In genomic region chr9:127789179-127789578, GRCh38 we compare ENCODE assay signal across 18 cellular contexts. TPM values are rescaled to one million over a fixed set of nuclear protein-coding genes. Genes with fewer than 3 reads are reported as not detected.
A peak's percentile ranks its signal among the peaks of the same experiment; 100 is the strongest.
DNase-seq lines count a peak whose midpoint lies in the region; ATAC-seq and TF ChIP-seq lines count a peak whose summit lies in the region.
"Had no signal": no experiment of that assay in that cellular context is flagged by ENCODE, and none has a peak within 500 bp of the region (broad histone marks: within the 10 kb centered on the region; RNA-seq: fewer than 3 reads in every experiment).

No MANE protein-coding gene starts in this region.

- H3K27ac Mint-ChIP-seq in stimulated activated naive CD8-positive, alpha-beta T cell treated with anti-CD3 and anti-CD28 coated beads, Interleukin-15, Interleukin-2, amounts not matched to agents 100 ng/mL and 50 ng/mL, for 24 hours, result peak overlapping the region; percentile 87
- peak overlapping the region in 1 of 2 donors; percentile 20 for H3K27ac Mint-ChIP-seq in stimulated activated naive CD8-positive, alpha-beta T cell treated with anti-CD3 and anti-CD28 coated beads, Interleukin-15, amount 100 ng/mL, for 72 hours
- peak overlapping the region; percentile 69 for H3K27ac Mint-ChIP-seq in activated naive CD8-positive, alpha-beta T cell treated with anti-CD3 and anti-CD28 coated beads for 36 hours

- peaks cover 59% of the 10 kb centered on the region for H3K36me3 Mint-ChIP-seq in stimulated activated naive CD8-positive, alpha-beta T cell treated with anti-CD3 and anti-CD28 coated beads, Interleukin-15, Interleukin-2, amounts not matched to agents 100 ng/mL and 50 ng/mL, for 24 hours (ENCODE audit: low read depth)
- H3K36me3 Mint-ChIP-seq in activated naive CD8-positive, alpha-beta T cell treated with anti-CD3 and anti-CD28 coated beads for 36 hours, result peaks cover 39% of the 10 kb centered on the region

- no peaks in the 10 kb centered on the region for H3K9me3 ChIP-seq in right lobe of liver
- H3K9me3 ChIP-seq in psoas muscle, result no peaks in the 10 kb centered on the region

- no peaks in the 10 kb centered on the region for H3K9me3 Mint-ChIP-seq in stimulated activated naive CD8-positive, alpha-beta T cell treated with anti-CD3 and anti-CD28 coated beads, Interleukin-15, Interleukin-2, amounts not matched to agents 100 ng/mL and 50 ng/mL, for 24 hours
- H3K9me3 Mint-ChIP-seq in stimulated activated naive CD8-positive, alpha-beta T cell treated with anti-CD3 and anti-CD28 coated beads, Interleukin-15, amount 100 ng/mL, for 72 hours, result no peaks in the 10 kb centered on the region
- no peaks in the 10 kb centered on the region for H3K9me3 Mint-ChIP-seq in activated naive CD8-positive, alpha-beta T cell treated with anti-CD3 and anti-CD28 coated beads for 36 hours
- H3K9me3 Mint-ChIP-seq: H9 had no signal

- H3K36me3 ChIP-seq in right lobe of liver (peaks cover 4 to 43% (median 26%) of the 10 kb centered on the region in 4 donors), psoas muscle (ENCODE audit: insufficient read depth in 1 of 2, low read depth in 1 of 2) (peaks cover 7 to 67% of the 10 kb centered on the region in 2 donors)

- H3K27ac ChIP-seq in right lobe of liver (peak overlapping the region; percentile 71 to 98 (median 81)), psoas muscle (no peak overlapping the region)
- H3K27ac ChIP-seq: brain microvascular endothelial cell, hepatocyte, KMS-11 had no signal

- H3K4me3 Mint-ChIP-seq in stimulated activated naive CD8-positive, alpha-beta T cell treated with anti-CD3 and anti-CD28 coated beads, Interleukin-15, Interleukin-2, amounts not matched to agents 100 ng/mL and 50 ng/mL, for 24 hours, result no peak overlapping the region
- H3K4me3 Mint-ChIP-seq in stimulated activated naive CD8-positive, alpha-beta T cell treated with anti-CD3 and anti-CD28 coated beads, Interleukin-15, amount 100 ng/mL, for 72 hours, result no peak overlapping the region
- no peak overlapping the region for H3K4me3 Mint-ChIP-seq in activated naive CD8-positive, alpha-beta T cell treated with anti-CD3 and anti-CD28 coated beads for 36 hours

- intact Hi-C loops in right lobe of liver (cut with DNase I), result no loop called here
- intact Hi-C loops in psoas muscle (cut with DNase I), result loop anchor here (5.0 to 10.0 kb wide), 4 partner anchors 83 to 136 kb away; partner anchors contain the start of genes AK1 (in 1 of the 2) and ST6GALNAC4 (in 1 of the 2)

- WGBS in right lobe of liver (ENCODE audit: insufficient coverage, low coverage, low lambda C conversion rate, missing lambda C conversion rate), result 59% methylated on average over 7 of the region's 25 CpGs
- WGBS in psoas muscle, 3 donors, result 84 to 85% (median 85%) methylated on average over 25 of the region's 25 CpGs

- no peak for TF ChIP-seq CTCF in right lobe of liver (IDR thresholded peaks at IDR 0.05)
- TF ChIP-seq CTCF in psoas muscle (IDR thresholded peaks at IDR 0.05), result no peak

- H3K4me3 ChIP-seq in right lobe of liver (peak overlapping the region in 1 of 3 donors; percentile 20), psoas muscle (no peak overlapping the region)
- H3K4me3 ChIP-seq: hepatocyte had no signal

- peaks cover 0 to 75% (median 34%) of the 10 kb centered on the region in 4 donors for H3K4me1 ChIP-seq in right lobe of liver
- peaks cover 19% of the 10 kb centered on the region for H3K4me1 ChIP-seq in psoas muscle

- DNase-seq in stimulated activated naive CD8-positive, alpha-beta T cell treated with anti-CD3 and anti-CD28 coated beads, Interleukin-15, amount 100 ng/mL, for 72 hours, result no peak
- DNase-seq in activated naive CD8-positive, alpha-beta T cell treated with anti-CD3 and anti-CD28 coated beads for 36 hours, result no peak
- DNase-seq in right lobe of liver (peak; percentile 82 to 95 (median 93)), psoas muscle (no peak), kidney tubule cell (ENCODE audit: low spot score) (no peak), hepatic stellate cell (ENCODE audit: low spot score) (no peak)
- DNase-seq: activated effector memory CD4-positive, alpha-beta T cell treated with Interleukin-2 at 50 U/mL for 16 hours; brain microvascular endothelial cell; cortex of kidney; H9; kidney; midbrain; NCI-H1048; NCI-H2081 had no signal

- ATAC-seq in stimulated activated naive CD8-positive, alpha-beta T cell treated with anti-CD3 and anti-CD28 coated beads, Interleukin-15, amount 100 ng/mL, for 72 hours, result no peak
- ATAC-seq in right lobe of liver (peak; percentile 34 to 37 (median 36)), psoas muscle (no peak)
- ATAC-seq: sciatic nerve had no signal

- H3K27me3 ChIP-seq in right lobe of liver (no peaks in the 10 kb centered on the region), psoas muscle (ENCODE audit: insufficient read depth in 3 of 3, low read length in 2 of 3) (no peaks in the 10 kb centered on the region)
- H3K27me3 ChIP-seq: brain microvascular endothelial cell, hepatocyte had no signal

- H3K27me3 Mint-ChIP-seq in stimulated activated naive CD8-positive, alpha-beta T cell treated with anti-CD3 and anti-CD28 coated beads, Interleukin-15, Interleukin-2, amounts not matched to agents 100 ng/mL and 50 ng/mL, for 24 hours, result no peaks in the 10 kb centered on the region
- no peaks in the 10 kb centered on the region for H3K27me3 Mint-ChIP-seq in stimulated activated naive CD8-positive, alpha-beta T cell treated with anti-CD3 and anti-CD28 coated beads, Interleukin-15, amount 100 ng/mL, for 72 hours
- H3K27me3 Mint-ChIP-seq in activated naive CD8-positive, alpha-beta T cell treated with anti-CD3 and anti-CD28 coated beads for 36 hours, result no peaks in the 10 kb centered on the region

- H3K4me1 Mint-ChIP-seq in stimulated activated naive CD8-positive, alpha-beta T cell treated with anti-CD3 and anti-CD28 coated beads, Interleukin-15, Interleukin-2, amounts not matched to agents 100 ng/mL and 50 ng/mL, for 24 hours (ENCODE audit: low read depth), result peaks cover 55% of the 10 kb centered on the region
- H3K4me1 Mint-ChIP-seq in stimulated activated naive CD8-positive, alpha-beta T cell treated with anti-CD3 and anti-CD28 coated beads, Interleukin-15, amount 100 ng/mL, for 72 hours, result peaks cover 54% of the 10 kb centered on the region
- peaks cover 39% of the 10 kb centered on the region for H3K4me1 Mint-ChIP-seq in activated naive CD8-positive, alpha-beta T cell treated with anti-CD3 and anti-CD28 coated beads for 36 hours

- peak; percentile 49 for TF ChIP-seq POLR2A in right lobe of liver (IDR thresholded peaks at IDR 0.05)

RNA-seq across cellular contexts. Expression of gene CDK9, which starts 3.3 kb away (rescaled TPM):
- 10 to 100 TPM; 85.2 to 94.2 TPM for total RNA-seq in activated naive CD8-positive, alpha-beta T cell treated with anti-CD3 and anti-CD28 coated beads for 36 hours
- total RNA-seq in right lobe of liver (100 to 1,000 TPM in 1 of 6 experiments, 10 to 100 TPM in 5; 49.4 to 107 (median 54.5) TPM), psoas muscle (10 to 100 TPM; 26.5 to 46.1 (median 42.9) TPM)
- 10 to 100 TPM; 29.7 to 39.3 (median 31.5) TPM for polyA plus RNA-seq in psoas muscle

RNA-seq across cellular contexts. Expression of gene SH2D3C, which starts 10.7 kb away (rescaled TPM):
- total RNA-seq in activated naive CD8-positive, alpha-beta T cell treated with anti-CD3 and anti-CD28 coated beads for 36 hours, result 10 to 100 TPM; 20.4 to 21.5 TPM
- 1 to 10 TPM; 1.7 to 5.6 (median 2.7) TPM for total RNA-seq in right lobe of liver
- total RNA-seq in psoas muscle, result 10 to 100 TPM in 2 of 4 donors, 1 to 10 TPM in 2; 8.3 to 12.0 (median 10.3) TPM
- polyA plus RNA-seq in psoas muscle, result 10 to 100 TPM in 1 of 3 donors, 1 to 10 TPM in 2; 5.3 to 10.0 (median 8.4) TPM

RNA-seq across cellular contexts. Expression of gene FPGS, which starts 13.5 kb away (rescaled TPM):
- 10 to 100 TPM; 86.3 to 88.0 TPM for total RNA-seq in activated naive CD8-positive, alpha-beta T cell treated with anti-CD3 and anti-CD28 coated beads for 36 hours
- total RNA-seq in right lobe of liver, result 10 to 100 TPM; 44.3 to 68.5 (median 56.9) TPM
- total RNA-seq in psoas muscle, result 10 to 100 TPM; 39.7 to 61.9 (median 45.8) TPM
- 10 to 100 TPM; 21.9 to 32.3 (median 29.8) TPM for polyA plus RNA-seq in psoas muscle

RNA-seq across cellular contexts. Expression of gene TOR2A, which starts 54.1 kb away (rescaled TPM):
- total RNA-seq in activated naive CD8-positive, alpha-beta T cell treated with anti-CD3 and anti-CD28 coated beads for 36 hours, result 10 to 100 TPM; 17.7 to 18.1 TPM
- total RNA-seq in right lobe of liver (10 to 100 TPM in 2 of 6 experiments, 1 to 10 TPM in 4; 6.1 to 15.3 (median 7.7) TPM), psoas muscle (1 to 10 TPM; 2.8 to 6.7 (median 4.0) TPM)
- 1 to 10 TPM; 4.6 to 6.9 (median 5.0) TPM for polyA plus RNA-seq in psoas muscle

Comparison
In these comparisons a context has a peak if more than half of its experiments do, and no peak if none do; other contexts are left out.
1. ATAC-seq: peak in right lobe of liver (4 of 4); none in stimulated activated naive CD8-positive, alpha-beta T cell treated with anti-CD3 and anti-CD28 coated beads, Interleukin-15, amount 100 ng/mL, for 72 hours (single experiment) and psoas muscle (0 of 4).
2. DNase-seq: peak in right lobe of liver (3 of 3); none in stimulated activated naive CD8-positive, alpha-beta T cell treated with anti-CD3 and anti-CD28 coated beads, Interleukin-15, amount 100 ng/mL, for 72 hours (0 of 2), activated naive CD8-positive, alpha-beta T cell treated with anti-CD3 and anti-CD28 coated beads for 36 hours (single experiment), psoas muscle (0 of 2), kidney tubule cell (single experiment) and hepatic stellate cell (single experiment).
3. intact Hi-C loops: an anchor here in psoas muscle (5.0 to 10.0 kb wide); none called in right lobe of liver.